8 cellular contexts compared by ENCODE assay signal in genomic region chr2:40554665-40555294, GRCh38.
A peak's percentile ranks its signal among the peaks of the same experiment; 100 is the strongest.
DNase-seq lines count a peak whose midpoint lies in the region; ATAC-seq and TF ChIP-seq lines count a peak whose summit lies in the region.

No MANE protein-coding gene starts in this region.

- H3K27me3 ChIP-seq in left lung, result no peaks in the 10 kb centered on the region

- intact Hi-C loops in left lung (cut with DNase I), result loop anchor here in 1 of 2 donors (10.0 kb wide), 1 partner anchor 640 kb away; no protein-coding TSS in a partner anchor

- peak; percentile 8 for DNase-seq in activated T-cell treated with anti-CD3 and anti-CD28 coated beads for 24 hours (ENCODE audit: low read depth)
- no peak for DNase-seq in activated T-cell treated with anti-CD3 and anti-CD28 coated beads for 4 hours
- peak; percentile 76 for DNase-seq in NAMALWA (ENCODE audit: low spot score)
- DNase-seq in SHP77 treated with DMSO at 0.1 percent for 48 hours (lab: John Stamatoyannopoulos, UW), result peak; percentile 3
- peak; percentile 52 for DNase-seq in cerebellar cortex (ENCODE audit: low spot score)
- DNase-seq in left lung, result peak in 1 of 2 donors; percentile 47
- peak; percentile 23 for DNase-seq in stimulated activated naive B cell treated with anti-CD40 and anti-IgM and Interleukin-4, amounts not matched to agents 10 μg/mL and 1 μg/mL and 100 μg/mL, for 72 hours

- peaks cover 0 to 6% of the 10 kb centered on the region in 2 donors for H3K4me1 ChIP-seq in left lung

- H3K27me3 Mint-ChIP-seq in stimulated activated naive B cell treated with anti-CD40 and anti-IgM and Interleukin-4, amounts not matched to agents 10 μg/mL and 1 μg/mL and 100 μg/mL, for 72 hours, result no peaks in the 10 kb centered on the region

- H3K9me3 Mint-ChIP-seq in stimulated activated naive B cell treated with anti-CD40 and anti-IgM and Interleukin-4, amounts not matched to agents 10 μg/mL and 1 μg/mL and 100 μg/mL, for 72 hours, result no peaks in the 10 kb centered on the region

- H3K36me3 ChIP-seq in left lung, result no peaks in the 10 kb centered on the region

- H3K4me3 ChIP-seq in left lung, result no peak overlapping the region

- no peak overlapping the region for H3K4me3 Mint-ChIP-seq in stimulated activated naive B cell treated with anti-CD40 and anti-IgM and Interleukin-4, amounts not matched to agents 10 μg/mL and 1 μg/mL and 100 μg/mL, for 72 hours

- ATAC-seq in HG02623 (IDR thresholded peaks at IDR 0.05; ENCODE audit: unreplicated experiment), result peak; percentile 91
- ATAC-seq in left lung, result peak; percentile 94
- ATAC-seq in stimulated activated naive B cell treated with anti-CD40 and anti-IgM and Interleukin-4, amounts not matched to agents 10 μg/mL and 1 μg/mL and 100 μg/mL, for 72 hours (replicated peaks), result peak; percentile 75 to 76

- H3K9me3 ChIP-seq in left lung, result no peaks in the 10 kb centered on the region

- TF ChIP-seq CTCF in left lung (IDR thresholded peaks at IDR 0.05), result peak; percentile 81 to 88

- no peak overlapping the region for H3K27ac ChIP-seq in left lung

- H3K27ac Mint-ChIP-seq in stimulated activated naive B cell treated with anti-CD40 and anti-IgM and Interleukin-4, amounts not matched to agents 10 μg/mL and 1 μg/mL and 100 μg/mL, for 72 hours, result no peak overlapping the region

- no peaks in the 10 kb centered on the region for H3K36me3 Mint-ChIP-seq in stimulated activated naive B cell treated with anti-CD40 and anti-IgM and Interleukin-4, amounts not matched to agents 10 μg/mL and 1 μg/mL and 100 μg/mL, for 72 hours

- no peaks in the 10 kb centered on the region for H3K4me1 Mint-ChIP-seq in stimulated activated naive B cell treated with anti-CD40 and anti-IgM and Interleukin-4, amounts not matched to agents 10 μg/mL and 1 μg/mL and 100 μg/mL, for 72 hours
